ENCODE assay signal across 9 cellular contexts in genomic region chr1:30823627-30823968, GRCh38.
DNase-seq lines count a peak whose midpoint lies in the region; ATAC-seq and TF ChIP-seq lines count a peak whose summit lies in the region.
"Had no signal": no experiment of that assay in that cellular context is flagged by ENCODE, and none has a peak within 500 bp of the region (broad histone marks: within the 10 kb centered on the region; RNA-seq: fewer than 3 reads in every experiment).

No MANE protein-coding gene starts in this region.

- peaks cover 0 to 30% (median 10%) of the 10 kb centered on the region in 4 donors for H3K4me1 ChIP-seq in right lobe of liver

- no peaks in the 10 kb centered on the region for H3K9me3 ChIP-seq in right lobe of liver

- TF ChIP-seq POLR2A in right lobe of liver (IDR thresholded peaks at IDR 0.05): no peak

- H3K4me3 ChIP-seq in Jurkat, Clone E6-1 (ENCODE audit: low read length): peak overlapping the region; percentile 40; the same call in 1 of the 2 replicates
- H3K4me3 ChIP-seq in astrocyte of the cerebellum (ENCODE audit: low read depth, low read length): peak overlapping the region; percentile 41
- H3K4me3 ChIP-seq in right lobe of liver: peak overlapping the region in 2 of 3 donors; percentile 39 to 52

- no peaks in the 10 kb centered on the region for H3K36me3 ChIP-seq in right lobe of liver

- H3K27ac ChIP-seq in right lobe of liver (peak overlapping the region; percentile 75 to 85 (median 85)), substantia nigra (ENCODE audit: low read depth, low read length, poor library complexity, severe bottlenecking) (peak overlapping the region; percentile 92)
- H3K27ac ChIP-seq: epithelial cell of prostate had no signal

- in situ Hi-C loops in astrocyte of the cerebellum (cut with HindIII; ENCODE audit: low sequenced_read_pairs): loop anchor here (5.0 to 25.0 kb wide), 2 partner anchors 44 to 339 kb away; no protein-coding TSS in a partner anchor

- intact Hi-C loops in right lobe of liver (cut with DNase I): no loop called here

- no peak for DNase-seq in Jurkat, Clone E6-1 (ENCODE audit: low read depth, low spot score)
- DNase-seq in astrocyte of the cerebellum (ENCODE audit: low read depth): no peak
- DNase-seq in right lobe of liver: peak in 1 of 3 donors; percentile 66
- peak in 10 of 49 donors; percentile 30 to 72 (median 61) for DNase-seq in substantia nigra (lab: John Stamatoyannopoulos, UW)
- no peak for DNase-seq in NCI-H2227 (lab: John Stamatoyannopoulos, UW; ENCODE audit: unreplicated experiment)

- WGBS in right lobe of liver (ENCODE audit: insufficient coverage, low coverage, low lambda C conversion rate, missing lambda C conversion rate): 11% methylated on average over 3 of the region's 3 CpGs

- ATAC-seq in right lobe of liver (peak; percentile 2 to 44 (median 15)), GM19324 (IDR thresholded peaks at IDR 0.05; ENCODE audit: low FRiP score, unreplicated experiment) (no peak), HG02885 (IDR thresholded peaks at IDR 0.05; ENCODE audit: poor library complexity, unreplicated experiment) (no peak), GM21576 (IDR thresholded peaks at IDR 0.05; ENCODE audit: unreplicated experiment) (no peak)

- TF ChIP-seq CTCF in astrocyte of the cerebellum (IDR thresholded peaks at IDR 0.05; ENCODE audit: low read depth, low read length, missing control alignments) (no peak), right lobe of liver (IDR thresholded peaks at IDR 0.05) (no peak)

- no peaks in the 10 kb centered on the region for H3K27me3 ChIP-seq in right lobe of liver

Comparison
In these comparisons a context has a peak if more than half of its experiments do, and no peak if none do; other contexts are left out.
1. ATAC-seq: peak in right lobe of liver (4 of 4); none in GM19324 (single experiment), HG02885 (single experiment) and GM21576 (single experiment).
2. Peak in every context shown above with its lines, with median percentiles within 50 percentile points of each other: H3K4me3 ChIP-seq.